13 cellular contexts compared by ENCODE assay signal in the genomic region with DNA sequence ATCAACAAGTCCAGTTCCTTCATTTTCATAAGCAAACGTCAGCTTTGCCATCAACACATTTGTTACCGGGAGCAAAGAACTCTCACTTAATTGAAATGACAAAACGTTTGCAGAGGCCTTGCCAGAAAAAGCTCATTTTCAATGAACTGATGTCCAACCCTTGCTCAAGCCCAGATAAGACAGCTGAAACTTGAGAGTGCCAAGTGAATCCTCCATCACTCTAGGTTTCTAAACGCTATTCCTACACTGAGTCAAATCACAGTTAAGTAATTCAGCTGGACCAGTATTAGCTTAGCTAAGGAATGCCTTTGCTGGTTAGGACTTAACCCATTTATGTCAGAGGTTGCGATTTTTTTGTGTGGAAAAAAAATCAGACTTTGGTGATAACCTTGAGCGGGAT. TPM values are rescaled to one million over a fixed set of nuclear protein-coding genes. Genes with fewer than 3 reads are reported as not detected.
DNase-seq lines count a peak whose midpoint lies in the region; ATAC-seq and TF ChIP-seq lines count a peak whose summit lies in the region.
"Had no signal": no experiment of that assay in that cellular context is flagged by ENCODE, and none has a peak within 500 bp of the region (broad histone marks: within the 10 kb centered on the region; RNA-seq: fewer than 3 reads in every experiment).

No MANE protein-coding gene starts in this region.

- BruUV-seq in Panc1 (replicated peaks; lab: Mats Ljungman, UMichigan): TSS peak; percentile 2

- no peaks in the 10 kb centered on the region for H3K27me3 ChIP-seq in Panc1 (ENCODE audit: control insufficient read depth, insufficient read depth, low read length)
- H3K27me3 ChIP-seq: tibial artery had no signal

- DNase-seq in GM04504 (ENCODE audit: low read depth) (peak; percentile 26), Panc1 (ENCODE audit: low read depth, low spot score) (no peak), fibroblast of peridontal ligament (ENCODE audit: extremely low read depth) (peak; percentile 50), omental fat pad (ENCODE audit: low spot score) (no peak), NCI-H1417 treated with DMSO at 0.1 percent for 48 hours (lab: John Stamatoyannopoulos, UW) (no peak), cerebellum (ENCODE audit: low spot score) (no peak), ACHN (no peak), superior temporal gyrus (ENCODE audit: extremely low spot score) (no peak)
- DNase-seq: activated naive CD4-positive, alpha-beta T cell treated with anti-CD3 and anti-CD28 coated beads, Interleukin-2, amount 50 U/mL, for 16 hours; dermis blood vessel endothelial cell; mammary epithelial cell; SK-N-SH had no signal

- in situ Hi-C loops in Panc1 (cut with HindIII; ENCODE audit: low pct_unique_long_range_greater_than_20kb, low sequenced_read_pairs): loop anchor here (5.0 kb wide), 1 partner anchor 48 kb away; no protein-coding TSS in a partner anchor
- in situ Hi-C loops in ACHN (cut with HindIII; ENCODE audit: low pct_ligation_motif_present, low pct_unique_long_range_greater_than_20kb, low sequenced_read_pairs): no loop called here

- ATAC-seq in Panc1 (no peak), omental fat pad (ENCODE audit: low FRiP score) (peak; percentile 89)

- CTCF ChIA-PET in Panc1 (lab: Charles Lee): no interaction called here

- H3K4me1 ChIP-seq in Panc1 (ENCODE audit: control insufficient read depth, insufficient read depth, low read length): peaks cover 47% of the 10 kb centered on the region

- H3K27ac ChIP-seq in Panc1 (ENCODE audit: low read length): no peak overlapping the region
- H3K27ac ChIP-seq: tibial artery had no signal

- intact Hi-C loops in Panc1 (cut with micrococcal nuclease; ENCODE audit: unreplicated experiment): loop anchor here (5.0 kb wide), 1 partner anchor 33 kb away; no protein-coding TSS in a partner anchor

- H3K9me3 ChIP-seq in Panc1 (ENCODE audit: control insufficient read depth, insufficient read depth, low read depth, low read length): no peaks in the 10 kb centered on the region
- H3K9me3 ChIP-seq: SK-N-SH, tibial artery had no signal

- TF ChIP-seq CTCF in Panc1 (IDR thresholded peaks at IDR 0.05): no peak
- no peak for TF ChIP-seq CTCF in omental fat pad (IDR thresholded peaks at IDR 0.05)

- H3K4me3 ChIP-seq in Panc1 (ENCODE audit: low read depth in 2 of 2, low read length in 2 of 2): no peak overlapping the region
- H3K4me3 ChIP-seq: tibial artery had no signal

- POLR2A ChIA-PET in Panc1 (lab: Charles Lee): interaction anchor here (0.6 kb wide), 1 partner anchor 436 kb away, joined by 4 read pairs; no protein-coding TSS in a partner anchor

- no peaks in the 10 kb centered on the region for H3K36me3 ChIP-seq in Panc1 (ENCODE audit: control insufficient read depth, insufficient read depth, low read length)

RNA-seq across cellular contexts. Expression of a gene that starts 11.5 kb away (rescaled TPM):
- 50.8 TPM for total RNA-seq in Panc1 (2021; ENCODE audit: unreplicated experiment)
- 21.5 TPM for polyA plus RNA-seq in Panc1 (2012; ENCODE audit: insufficient read length)
- 10 to 100 TPM; 16.9 to 85.3 (median 39.4) TPM for total RNA-seq in omental fat pad
- total RNA-seq in cerebellum: 40.9 TPM

RNA-seq across cellular contexts. Expression of a gene that starts 36.9 kb away (rescaled TPM):
- total RNA-seq in Panc1 (2021; ENCODE audit: unreplicated experiment) (74.9 TPM), omental fat pad (10 to 100 TPM; 61.0 to 99.4 (median 92.3) TPM), cerebellum (28.8 TPM)
- polyA plus RNA-seq in Panc1 (2012; ENCODE audit: insufficient read length): 55.4 TPM

RNA-seq across cellular contexts. Expression of a gene that starts 54.7 kb away (rescaled TPM):
- total RNA-seq in Panc1 (2021; ENCODE audit: unreplicated experiment): 98.0 TPM
- polyA plus RNA-seq in Panc1 (2012; ENCODE audit: insufficient read length): 134 TPM
- 10 to 100 TPM; 25.6 to 47.7 (median 29.3) TPM for total RNA-seq in omental fat pad
- total RNA-seq in cerebellum: 18.1 TPM

Comparison
In these comparisons a context has a peak if more than half of its experiments do, and no peak if none do; other contexts are left out.
1. DNase-seq: peak in GM04504 (single experiment) and fibroblast of peridontal ligament (single experiment); none in Panc1 (single experiment), omental fat pad (single experiment), NCI-H1417 treated with DMSO at 0.1 percent for 48 hours (single experiment), cerebellum (single experiment), ACHN (single experiment) and superior temporal gyrus (single experiment).